Comparison of ENCODE assay signal across 19 cellular contexts in the genomic region with DNA sequence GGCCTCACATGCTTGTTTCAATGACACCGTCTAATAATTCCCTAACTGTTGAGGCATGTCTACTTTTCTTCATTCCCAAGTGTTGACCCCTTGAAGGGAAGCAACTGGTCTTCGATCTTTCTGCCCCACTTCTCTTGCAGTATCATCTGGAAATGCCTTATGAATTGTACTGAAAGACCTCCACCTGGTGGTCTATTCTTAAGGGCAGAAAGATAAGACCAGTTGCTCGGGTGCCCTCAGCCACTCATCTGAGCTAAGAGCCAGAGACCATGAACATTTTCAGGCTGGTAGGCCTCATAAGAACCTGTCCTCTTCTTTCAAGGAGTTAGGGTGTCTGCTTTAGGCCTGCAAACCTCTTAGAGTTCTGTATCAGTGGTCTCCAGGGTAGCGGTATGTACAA.
DNase-seq lines count a peak whose midpoint lies in the region; ATAC-seq, FAIRE-seq and TF ChIP-seq lines count a peak whose summit lies in the region.
"Had no signal": no experiment of that assay in that cellular context is flagged by ENCODE, and none has a peak within 500 bp of the region (broad histone marks: within the 10 kb centered on the region; RNA-seq: fewer than 3 reads in every experiment).

No MANE protein-coding gene starts in this region.

- no peak overlapping the region for H3K4ac ChIP-seq in mesendoderm (ENCODE audit: low read depth, low read length)

- H3K27me3 ChIP-seq in Loucy (ENCODE audit: insufficient read depth, low read length, poor library complexity, severe bottlenecking) (no peaks in the 10 kb centered on the region), OCI-LY1 (ENCODE audit: insufficient read depth, low read length) (no peaks in the 10 kb centered on the region), mesendoderm (ENCODE audit: insufficient read depth, low read length, poor library complexity) (no peaks in the 10 kb centered on the region)

- no peak overlapping the region for H3K4me3 Mint-ChIP-seq in WTC11
- H3K4me3 Mint-ChIP-seq: CD4-positive, alpha-beta memory T cell; GM23338; H9 had no signal

- no peak for FAIRE-seq in RCC 7860 (lab: Jason Lieb, UNC)
- FAIRE-seq: GM12891, GM18507 had no signal

- H3K18ac ChIP-seq in mesendoderm (ENCODE audit: low read length) = no peak overlapping the region

- no peak overlapping the region for H4K5ac ChIP-seq in mesendoderm (ENCODE audit: low read length)

- H3F3A ChIP-seq in Loucy (ENCODE audit: low read depth) (no peaks in the 10 kb centered on the region), OCI-LY1 (ENCODE audit: insufficient read depth, low read length) (no peaks in the 10 kb centered on the region)

- CTCF ChIA-PET in WTC11 (lab: Charles Lee) = interaction anchor here (0.6 to 2.2 kb wide), 5 partner anchors 12 to 373 kb away, joined by 3 to 7 read pairs (median 4); no protein-coding TSS in a partner anchor

- no peaks in the 10 kb centered on the region for H4K20me1 ChIP-seq in Loucy (ENCODE audit: insufficient read depth, low read length, poor library complexity, severe bottlenecking)
- no peaks in the 10 kb centered on the region for H4K20me1 ChIP-seq in OCI-LY1 (ENCODE audit: insufficient read depth, low read length)

- H3K9me3 Mint-ChIP-seq in WTC11 = no peaks in the 10 kb centered on the region
- H3K9me3 Mint-ChIP-seq: GM23338, H9 had no signal

- H2AFZ ChIP-seq in Loucy (ENCODE audit: low read length) = no peak overlapping the region
- H2AFZ ChIP-seq in OCI-LY1 (ENCODE audit: low read length) = no peak overlapping the region
- H2AFZ ChIP-seq: GM23338 had no signal

- H3K4me2 ChIP-seq in Loucy (ENCODE audit: low read depth, low read length, poor library complexity, severe bottlenecking) (no peak overlapping the region), OCI-LY1 (ENCODE audit: low read length) (no peak overlapping the region), mesendoderm (ENCODE audit: low read length) (no peak overlapping the region)
- H3K4me2 ChIP-seq: GM23338 had no signal

- H3K56ac ChIP-seq in mesendoderm (ENCODE audit: low read length) = no peak overlapping the region

- H3K9me2 ChIP-seq in Loucy (replicated peaks; ENCODE audit: low read depth, low read length) (no peaks in the 10 kb centered on the region), OCI-LY1 (ENCODE audit: low read depth, low read length) (no peaks in the 10 kb centered on the region)

- WGBS in mesendoderm (ENCODE audit: extremely low coverage, insufficient coverage, low lambda C conversion rate) = no CpG with 5 or more reads among the region's 4 CpGs

- H3K4me3 ChIP-seq in Loucy (ENCODE audit: low read length, poor library complexity, severe bottlenecking) (no peak overlapping the region), OCI-LY1 (ENCODE audit: low read depth, low read length, poor library complexity, severe bottlenecking) (no peak overlapping the region), mesendoderm (ENCODE audit: low read length) (no peak overlapping the region)
- H3K4me3 ChIP-seq: GM23338 had no signal

- DNase-seq in WTC11 (ENCODE audit: low spot score) (no peak), mesendoderm (peak; percentile 2), RCC 7860 (ENCODE audit: low spot score) (no peak), NCI-H510A treated with DMSO at 0.1 percent for 48 hours (lab: John Stamatoyannopoulos, UW) (no peak), KG1 (lab: John Stamatoyannopoulos, UW) (no peak)
- DNase-seq: C1 segment of cervical spinal cord; Calu3; CD4-positive, alpha-beta memory T cell; COR-L47; DMS53; DMS79 treated with DMSO at 0.1 percent for 48 hours; GF-D8; H9 had no signal

- H3K79me2 ChIP-seq in Loucy (ENCODE audit: insufficient read depth, low read length) = no peaks in the 10 kb centered on the region
- H3K79me2 ChIP-seq in OCI-LY1 (ENCODE audit: insufficient read depth, low read length) = no peaks in the 10 kb centered on the region
- no peaks in the 10 kb centered on the region for H3K79me2 ChIP-seq in mesendoderm (ENCODE audit: control insufficient read depth, insufficient read depth, low read length)

- H3K9me3 ChIP-seq in Loucy (ENCODE audit: insufficient read depth, low read depth, low read length) = no peaks in the 10 kb centered on the region
- no peaks in the 10 kb centered on the region for H3K9me3 ChIP-seq in OCI-LY1 (ENCODE audit: low read length)

- no peaks in the 10 kb centered on the region for H3K4me1 ChIP-seq in Loucy (ENCODE audit: insufficient read depth, low read length, poor library complexity, severe bottlenecking)
- no peaks in the 10 kb centered on the region for H3K4me1 ChIP-seq in OCI-LY1 (ENCODE audit: insufficient read depth, low read length, severe bottlenecking)
- no peaks in the 10 kb centered on the region for H3K4me1 ChIP-seq in mesendoderm (ENCODE audit: control insufficient read depth, low read depth, low read length)

- H3K79me1 ChIP-seq in mesendoderm (ENCODE audit: low read length) = no peaks in the 10 kb centered on the region

- POLR2A ChIA-PET in WTC11 (lab: Charles Lee) = no interaction called here

- no peak overlapping the region for H2BK5ac ChIP-seq in mesendoderm (ENCODE audit: low read length)

- H3K9ac ChIP-seq in Loucy (ENCODE audit: low read depth, low read length, poor library complexity, severe bottlenecking) (no peak overlapping the region), OCI-LY1 (ENCODE audit: low read length) (no peak overlapping the region), mesendoderm (ENCODE audit: low read length) (no peak overlapping the region)

- H2BK120ac ChIP-seq in mesendoderm (ENCODE audit: low read depth, low read length) = no peak overlapping the region

- ATAC-seq in WTC11 = peak; percentile 63
- ATAC-seq: GM23338, HCT116 had no signal

- H3K36me3 Mint-ChIP-seq in WTC11 = no peaks in the 10 kb centered on the region
- H3K36me3 Mint-ChIP-seq: CD4-positive, alpha-beta memory T cell had no signal

- H3K27me3 Mint-ChIP-seq in WTC11 (ENCODE audit: low read depth) = no peaks in the 10 kb centered on the region

- TF ChIP-seq CTCF in Loucy (conservative IDR thresholded peaks at IDR 0.05; ENCODE audit: low read length) = 0 out of 2 replicates have a peak, but pooled peaks have one; percentile 32
- peak; percentile 24; the same call in 1 of the 2 replicates for TF ChIP-seq CTCF in OCI-LY1 (IDR thresholded peaks at IDR 0.05; ENCODE audit: low read length)
- TF ChIP-seq CTCF in WTC11 (IDR thresholded peaks at IDR 0.05) = no peak

- H2AK5ac ChIP-seq in mesendoderm (ENCODE audit: low read length) = no peak overlapping the region

- no peaks in the 10 kb centered on the region for H3K4me1 Mint-ChIP-seq in WTC11
- H3K4me1 Mint-ChIP-seq: CD4-positive, alpha-beta memory T cell; GM23338; H9 had no signal

- no peak overlapping the region for H2BK15ac ChIP-seq in mesendoderm (replicated peaks; ENCODE audit: low read depth)

- no peak overlapping the region for H3K23ac ChIP-seq in mesendoderm (ENCODE audit: low read length)

- no peak overlapping the region for H4K8ac ChIP-seq in mesendoderm (ENCODE audit: low read depth, low read length)

- H3K36me3 ChIP-seq in Loucy (ENCODE audit: insufficient read depth, low read length) (no peaks in the 10 kb centered on the region), OCI-LY1 (ENCODE audit: insufficient read depth, low read length) (no peaks in the 10 kb centered on the region), mesendoderm (ENCODE audit: control insufficient read depth, insufficient read depth, low read length) (no peaks in the 10 kb centered on the region)

- no peak overlapping the region; the same call in 1 of the 2 replicates for H3K27ac Mint-ChIP-seq in WTC11
- H3K27ac Mint-ChIP-seq: CD4-positive, alpha-beta memory T cell; GM23338; H9 had no signal

- no peak overlapping the region for H3K27ac ChIP-seq in OCI-LY1 (ENCODE audit: low read depth, low read length, poor library complexity, severe bottlenecking)
- no peak overlapping the region for H3K27ac ChIP-seq in mesendoderm (ENCODE audit: low read depth, low read length)

TF ChIP-seq in WTC11, 78 proteins besides CTCF, POLR2A, EP300 and RAD21 (continues in another document):
- TF ChIP-seq HMGA2 (CRISPR knock-in tag; IDR thresholded peaks at IDR 0.05) = no peak
- no peak for TF ChIP-seq ZNF263 (CRISPR knock-in tag; IDR thresholded peaks at IDR 0.05; ENCODE audit: low read depth)
- no peak for TF ChIP-seq MYBL2 (CRISPR knock-in tag; IDR thresholded peaks at IDR 0.05)
- TF ChIP-seq TP53 (CRISPR knock-in tag; IDR thresholded peaks at IDR 0.05) = no peak
- TF ChIP-seq, protein P1, sequence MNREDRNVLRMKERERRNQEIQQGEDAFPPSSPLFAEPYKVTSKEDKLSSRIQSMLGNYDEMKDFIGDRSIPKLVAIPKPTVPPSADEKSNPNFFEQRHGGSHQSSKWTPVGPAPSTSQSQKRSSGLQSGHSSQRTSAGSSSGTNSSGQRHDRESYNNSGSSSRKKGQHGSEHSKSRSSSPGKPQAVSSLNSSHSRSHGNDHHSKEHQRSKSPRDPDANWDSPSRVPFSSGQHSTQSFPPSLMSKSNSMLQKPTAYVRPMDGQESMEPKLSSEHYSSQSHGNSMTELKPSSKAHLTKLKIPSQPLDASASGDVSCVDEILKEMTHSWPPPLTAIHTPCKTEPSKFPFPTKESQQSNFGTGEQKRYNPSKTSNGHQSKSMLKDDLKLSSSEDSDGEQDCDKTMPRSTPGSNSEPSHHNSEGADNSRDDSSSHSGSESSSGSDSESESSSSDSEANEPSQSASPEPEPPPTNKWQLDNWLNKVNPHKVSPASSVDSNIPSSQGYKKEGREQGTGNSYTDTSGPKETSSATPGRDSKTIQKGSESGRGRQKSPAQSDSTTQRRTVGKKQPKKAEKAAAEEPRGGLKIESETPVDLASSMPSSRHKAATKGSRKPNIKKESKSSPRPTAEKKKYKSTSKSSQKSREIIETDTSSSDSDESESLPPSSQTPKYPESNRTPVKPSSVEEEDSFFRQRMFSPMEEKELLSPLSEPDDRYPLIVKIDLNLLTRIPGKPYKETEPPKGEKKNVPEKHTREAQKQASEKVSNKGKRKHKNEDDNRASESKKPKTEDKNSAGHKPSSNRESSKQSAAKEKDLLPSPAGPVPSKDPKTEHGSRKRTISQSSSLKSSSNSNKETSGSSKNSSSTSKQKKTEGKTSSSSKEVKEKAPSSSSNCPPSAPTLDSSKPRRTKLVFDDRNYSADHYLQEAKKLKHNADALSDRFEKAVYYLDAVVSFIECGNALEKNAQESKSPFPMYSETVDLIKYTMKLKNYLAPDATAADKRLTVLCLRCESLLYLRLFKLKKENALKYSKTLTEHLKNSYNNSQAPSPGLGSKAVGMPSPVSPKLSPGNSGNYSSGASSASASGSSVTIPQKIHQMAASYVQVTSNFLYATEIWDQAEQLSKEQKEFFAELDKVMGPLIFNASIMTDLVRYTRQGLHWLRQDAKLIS (CRISPR knock-in tag; IDR thresholded peaks at IDR 0.05; ENCODE audit: borderline replicate concordance) = no peak
